ENCODE assay signal across 1 cellular context in the genomic region with DNA sequence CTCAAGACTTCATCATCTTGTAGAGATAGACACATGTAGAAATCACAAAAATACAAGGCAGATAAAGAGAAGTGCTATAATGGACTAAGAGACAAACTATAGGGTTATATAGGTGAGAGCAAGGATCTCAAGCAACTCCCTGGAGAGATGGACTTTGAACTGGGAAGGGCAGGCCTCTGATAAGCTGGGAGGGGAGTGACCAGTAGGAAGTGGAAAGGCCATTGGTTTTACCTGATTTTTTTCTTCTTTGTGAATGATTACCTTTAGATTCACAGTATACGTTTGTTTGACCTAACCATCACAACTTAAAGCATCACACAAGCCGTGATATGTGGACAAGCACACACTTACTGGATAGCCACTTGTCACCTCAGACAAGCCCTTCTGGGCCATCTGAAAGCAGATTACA.
TF ChIP-seq lines count a peak whose summit lies in the region.

No MANE protein-coding gene starts in this region.

TF ChIP-seq in HepG2, 621 proteins besides CTCF, POLR2A, EP300 and RAD21 (continued from another document and continues in another):
- TF ChIP-seq, protein P1, sequence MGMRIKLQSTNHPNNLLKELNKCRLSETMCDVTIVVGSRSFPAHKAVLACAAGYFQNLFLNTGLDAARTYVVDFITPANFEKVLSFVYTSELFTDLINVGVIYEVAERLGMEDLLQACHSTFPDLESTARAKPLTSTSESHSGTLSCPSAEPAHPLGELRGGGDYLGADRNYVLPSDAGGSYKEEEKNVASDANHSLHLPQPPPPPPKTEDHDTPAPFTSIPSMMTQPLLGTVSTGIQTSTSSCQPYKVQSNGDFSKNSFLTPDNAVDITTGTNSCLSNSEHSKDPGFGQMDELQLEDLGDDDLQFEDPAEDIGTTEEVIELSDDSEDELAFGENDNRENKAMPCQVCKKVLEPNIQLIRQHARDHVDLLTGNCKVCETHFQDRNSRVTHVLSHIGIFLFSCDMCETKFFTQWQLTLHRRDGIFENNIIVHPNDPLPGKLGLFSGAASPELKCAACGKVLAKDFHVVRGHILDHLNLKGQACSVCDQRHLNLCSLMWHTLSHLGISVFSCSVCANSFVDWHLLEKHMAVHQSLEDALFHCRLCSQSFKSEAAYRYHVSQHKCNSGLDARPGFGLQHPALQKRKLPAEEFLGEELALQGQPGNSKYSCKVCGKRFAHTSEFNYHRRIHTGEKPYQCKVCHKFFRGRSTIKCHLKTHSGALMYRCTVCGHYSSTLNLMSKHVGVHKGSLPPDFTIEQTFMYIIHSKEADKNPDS (CRISPR knock-in tag; IDR thresholded peaks at IDR 0.05): no peak
- TF ChIP-seq, protein P2, sequence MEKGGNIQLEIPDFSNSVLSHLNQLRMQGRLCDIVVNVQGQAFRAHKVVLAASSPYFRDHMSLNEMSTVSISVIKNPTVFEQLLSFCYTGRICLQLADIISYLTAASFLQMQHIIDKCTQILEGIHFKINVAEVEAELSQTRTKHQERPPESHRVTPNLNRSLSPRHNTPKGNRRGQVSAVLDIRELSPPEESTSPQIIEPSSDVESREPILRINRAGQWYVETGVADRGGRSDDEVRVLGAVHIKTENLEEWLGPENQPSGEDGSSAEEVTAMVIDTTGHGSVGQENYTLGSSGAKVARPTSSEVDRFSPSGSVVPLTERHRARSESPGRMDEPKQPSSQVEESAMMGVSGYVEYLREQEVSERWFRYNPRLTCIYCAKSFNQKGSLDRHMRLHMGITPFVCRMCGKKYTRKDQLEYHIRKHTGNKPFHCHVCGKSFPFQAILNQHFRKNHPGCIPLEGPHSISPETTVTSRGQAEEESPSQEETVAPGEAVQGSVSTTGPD (CRISPR knock-in tag; IDR thresholded peaks at IDR 0.05): no peak
- no peak for TF ChIP-seq NFE2L1 (CRISPR knock-in tag; IDR thresholded peaks at IDR 0.05; ENCODE audit: borderline replicate concordance)
- TF ChIP-seq, protein P3, sequence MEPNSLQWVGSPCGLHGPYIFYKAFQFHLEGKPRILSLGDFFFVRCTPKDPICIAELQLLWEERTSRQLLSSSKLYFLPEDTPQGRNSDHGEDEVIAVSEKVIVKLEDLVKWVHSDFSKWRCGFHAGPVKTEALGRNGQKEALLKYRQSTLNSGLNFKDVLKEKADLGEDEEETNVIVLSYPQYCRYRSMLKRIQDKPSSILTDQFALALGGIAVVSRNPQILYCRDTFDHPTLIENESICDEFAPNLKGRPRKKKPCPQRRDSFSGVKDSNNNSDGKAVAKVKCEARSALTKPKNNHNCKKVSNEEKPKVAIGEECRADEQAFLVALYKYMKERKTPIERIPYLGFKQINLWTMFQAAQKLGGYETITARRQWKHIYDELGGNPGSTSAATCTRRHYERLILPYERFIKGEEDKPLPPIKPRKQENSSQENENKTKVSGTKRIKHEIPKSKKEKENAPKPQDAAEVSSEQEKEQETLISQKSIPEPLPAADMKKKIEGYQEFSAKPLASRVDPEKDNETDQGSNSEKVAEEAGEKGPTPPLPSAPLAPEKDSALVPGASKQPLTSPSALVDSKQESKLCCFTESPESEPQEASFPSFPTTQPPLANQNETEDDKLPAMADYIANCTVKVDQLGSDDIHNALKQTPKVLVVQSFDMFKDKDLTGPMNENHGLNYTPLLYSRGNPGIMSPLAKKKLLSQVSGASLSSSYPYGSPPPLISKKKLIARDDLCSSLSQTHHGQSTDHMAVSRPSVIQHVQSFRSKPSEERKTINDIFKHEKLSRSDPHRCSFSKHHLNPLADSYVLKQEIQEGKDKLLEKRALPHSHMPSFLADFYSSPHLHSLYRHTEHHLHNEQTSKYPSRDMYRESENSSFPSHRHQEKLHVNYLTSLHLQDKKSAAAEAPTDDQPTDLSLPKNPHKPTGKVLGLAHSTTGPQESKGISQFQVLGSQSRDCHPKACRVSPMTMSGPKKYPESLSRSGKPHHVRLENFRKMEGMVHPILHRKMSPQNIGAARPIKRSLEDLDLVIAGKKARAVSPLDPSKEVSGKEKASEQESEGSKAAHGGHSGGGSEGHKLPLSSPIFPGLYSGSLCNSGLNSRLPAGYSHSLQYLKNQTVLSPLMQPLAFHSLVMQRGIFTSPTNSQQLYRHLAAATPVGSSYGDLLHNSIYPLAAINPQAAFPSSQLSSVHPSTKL (CRISPR knock-in tag; IDR thresholded peaks at IDR 0.05): peak; percentile 37
- TF ChIP-seq RAD51 (IDR thresholded peaks at IDR 0.05; ENCODE audit: borderline replicate concordance): no peak
- TF ChIP-seq IKZF4 (CRISPR knock-in tag; IDR thresholded peaks at IDR 0.05; ENCODE audit: borderline replicate concordance, low read depth, not compliant biosample characterization): no peak
- TF ChIP-seq RFX1 (IDR thresholded peaks at IDR 0.05): no peak
- no peak for TF ChIP-seq ZSCAN12 (CRISPR knock-in tag; IDR thresholded peaks at IDR 0.05)
- TF ChIP-seq, protein P4, sequence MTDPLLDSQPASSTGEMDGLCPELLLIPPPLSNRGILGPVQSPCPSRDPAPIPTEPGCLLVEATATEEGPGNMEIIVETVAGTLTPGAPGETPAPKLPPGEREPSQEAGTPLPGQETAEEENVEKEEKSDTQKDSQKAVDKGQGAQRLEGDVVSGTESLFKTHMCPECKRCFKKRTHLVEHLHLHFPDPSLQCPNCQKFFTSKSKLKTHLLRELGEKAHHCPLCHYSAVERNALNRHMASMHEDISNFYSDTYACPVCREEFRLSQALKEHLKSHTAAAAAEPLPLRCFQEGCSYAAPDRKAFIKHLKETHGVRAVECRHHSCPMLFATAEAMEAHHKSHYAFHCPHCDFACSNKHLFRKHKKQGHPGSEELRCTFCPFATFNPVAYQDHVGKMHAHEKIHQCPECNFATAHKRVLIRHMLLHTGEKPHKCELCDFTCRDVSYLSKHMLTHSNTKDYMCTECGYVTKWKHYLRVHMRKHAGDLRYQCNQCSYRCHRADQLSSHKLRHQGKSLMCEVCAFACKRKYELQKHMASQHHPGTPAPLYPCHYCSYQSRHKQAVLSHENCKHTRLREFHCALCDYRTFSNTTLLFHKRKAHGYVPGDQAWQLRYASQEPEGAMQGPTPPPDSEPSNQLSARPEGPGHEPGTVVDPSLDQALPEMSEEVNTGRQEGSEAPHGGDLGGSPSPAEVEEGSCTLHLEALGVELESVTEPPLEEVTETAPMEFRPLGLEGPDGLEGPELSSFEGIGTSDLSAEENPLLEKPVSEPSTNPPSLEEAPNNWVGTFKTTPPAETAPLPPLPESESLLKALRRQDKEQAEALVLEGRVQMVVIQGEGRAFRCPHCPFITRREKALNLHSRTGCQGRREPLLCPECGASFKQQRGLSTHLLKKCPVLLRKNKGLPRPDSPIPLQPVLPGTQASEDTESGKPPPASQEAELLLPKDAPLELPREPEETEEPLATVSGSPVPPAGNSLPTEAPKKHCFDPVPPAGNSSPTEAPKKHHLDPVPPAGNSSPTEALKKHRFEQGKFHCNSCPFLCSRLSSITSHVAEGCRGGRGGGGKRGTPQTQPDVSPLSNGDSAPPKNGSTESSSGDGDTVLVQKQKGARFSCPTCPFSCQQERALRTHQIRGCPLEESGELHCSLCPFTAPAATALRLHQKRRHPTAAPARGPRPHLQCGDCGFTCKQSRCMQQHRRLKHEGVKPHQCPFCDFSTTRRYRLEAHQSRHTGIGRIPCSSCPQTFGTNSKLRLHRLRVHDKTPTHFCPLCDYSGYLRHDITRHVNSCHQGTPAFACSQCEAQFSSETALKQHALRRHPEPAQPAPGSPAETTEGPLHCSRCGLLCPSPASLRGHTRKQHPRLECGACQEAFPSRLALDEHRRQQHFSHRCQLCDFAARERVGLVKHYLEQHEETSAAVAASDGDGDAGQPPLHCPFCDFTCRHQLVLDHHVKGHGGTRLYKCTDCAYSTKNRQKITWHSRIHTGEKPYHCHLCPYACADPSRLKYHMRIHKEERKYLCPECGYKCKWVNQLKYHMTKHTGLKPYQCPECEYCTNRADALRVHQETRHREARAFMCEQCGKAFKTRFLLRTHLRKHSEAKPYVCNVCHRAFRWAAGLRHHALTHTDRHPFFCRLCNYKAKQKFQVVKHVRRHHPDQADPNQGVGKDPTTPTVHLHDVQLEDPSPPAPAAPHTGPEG (CRISPR knock-in tag; IDR thresholded peaks at IDR 0.05): no peak
- TF ChIP-seq SAFB2 (CRISPR knock-in tag; IDR thresholded peaks at IDR 0.05; ENCODE audit: borderline replicate concordance, low read depth): no peak
- no peak for TF ChIP-seq MAF1 (CRISPR knock-in tag; IDR thresholded peaks at IDR 0.05; ENCODE audit: borderline replicate concordance)
- 0 out of 2 replicates have a peak, but pooled peaks have one; percentile 41 for TF ChIP-seq PPARG (CRISPR knock-in tag; conservative IDR thresholded peaks at IDR 0.05)
- TF ChIP-seq XBP1 (CRISPR knock-in tag; IDR thresholded peaks at IDR 0.05): no peak
- TF ChIP-seq, protein P5, sequence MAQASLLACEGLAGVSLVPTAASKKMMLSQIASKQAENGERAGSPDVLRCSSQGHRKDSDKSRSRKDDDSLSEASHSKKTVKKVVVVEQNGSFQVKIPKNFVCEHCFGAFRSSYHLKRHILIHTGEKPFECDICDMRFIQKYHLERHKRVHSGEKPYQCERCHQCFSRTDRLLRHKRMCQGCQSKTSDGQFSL (CRISPR knock-in tag; IDR thresholded peaks at IDR 0.05): no peak
- TF ChIP-seq ZNF33A (CRISPR knock-in tag; IDR thresholded peaks at IDR 0.05; ENCODE audit: borderline replicate concordance): no peak
- TF ChIP-seq NCOR1 (IDR thresholded peaks at IDR 0.05; ENCODE audit: borderline replicate concordance, low read length): no peak; the same call in 1 of the 2 replicates
- TF ChIP-seq, protein P6, sequence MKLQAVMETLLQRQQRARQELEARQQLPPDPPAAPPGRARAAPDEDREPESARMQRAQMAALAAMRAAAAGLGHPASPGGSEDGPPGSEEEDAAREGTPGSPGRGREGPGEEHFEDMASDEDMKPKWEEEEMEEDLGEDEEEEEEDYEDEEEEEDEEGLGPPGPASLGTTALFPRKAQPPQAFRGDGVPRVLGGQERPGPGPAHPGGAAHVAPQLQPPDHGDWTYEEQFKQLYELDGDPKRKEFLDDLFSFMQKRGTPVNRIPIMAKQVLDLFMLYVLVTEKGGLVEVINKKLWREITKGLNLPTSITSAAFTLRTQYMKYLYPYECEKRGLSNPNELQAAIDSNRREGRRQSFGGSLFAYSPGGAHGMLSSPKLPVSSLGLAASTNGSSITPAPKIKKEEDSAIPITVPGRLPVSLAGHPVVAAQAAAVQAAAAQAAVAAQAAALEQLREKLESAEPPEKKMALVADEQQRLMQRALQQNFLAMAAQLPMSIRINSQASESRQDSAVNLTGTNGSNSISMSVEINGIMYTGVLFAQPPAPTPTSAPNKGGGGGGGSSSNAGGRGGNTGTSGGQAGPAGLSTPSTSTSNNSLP (IDR thresholded peaks at IDR 0.05; ENCODE audit: low read depth, low read length): peak; percentile 23; the same call in 1 of the 2 replicates
- no peak for TF ChIP-seq SCMH1 (CRISPR knock-in tag; IDR thresholded peaks at IDR 0.05; ENCODE audit: borderline replicate concordance)
- TF ChIP-seq ZNF891 (CRISPR knock-in tag; IDR thresholded peaks at IDR 0.05): no peak
- TF ChIP-seq, protein P7, sequence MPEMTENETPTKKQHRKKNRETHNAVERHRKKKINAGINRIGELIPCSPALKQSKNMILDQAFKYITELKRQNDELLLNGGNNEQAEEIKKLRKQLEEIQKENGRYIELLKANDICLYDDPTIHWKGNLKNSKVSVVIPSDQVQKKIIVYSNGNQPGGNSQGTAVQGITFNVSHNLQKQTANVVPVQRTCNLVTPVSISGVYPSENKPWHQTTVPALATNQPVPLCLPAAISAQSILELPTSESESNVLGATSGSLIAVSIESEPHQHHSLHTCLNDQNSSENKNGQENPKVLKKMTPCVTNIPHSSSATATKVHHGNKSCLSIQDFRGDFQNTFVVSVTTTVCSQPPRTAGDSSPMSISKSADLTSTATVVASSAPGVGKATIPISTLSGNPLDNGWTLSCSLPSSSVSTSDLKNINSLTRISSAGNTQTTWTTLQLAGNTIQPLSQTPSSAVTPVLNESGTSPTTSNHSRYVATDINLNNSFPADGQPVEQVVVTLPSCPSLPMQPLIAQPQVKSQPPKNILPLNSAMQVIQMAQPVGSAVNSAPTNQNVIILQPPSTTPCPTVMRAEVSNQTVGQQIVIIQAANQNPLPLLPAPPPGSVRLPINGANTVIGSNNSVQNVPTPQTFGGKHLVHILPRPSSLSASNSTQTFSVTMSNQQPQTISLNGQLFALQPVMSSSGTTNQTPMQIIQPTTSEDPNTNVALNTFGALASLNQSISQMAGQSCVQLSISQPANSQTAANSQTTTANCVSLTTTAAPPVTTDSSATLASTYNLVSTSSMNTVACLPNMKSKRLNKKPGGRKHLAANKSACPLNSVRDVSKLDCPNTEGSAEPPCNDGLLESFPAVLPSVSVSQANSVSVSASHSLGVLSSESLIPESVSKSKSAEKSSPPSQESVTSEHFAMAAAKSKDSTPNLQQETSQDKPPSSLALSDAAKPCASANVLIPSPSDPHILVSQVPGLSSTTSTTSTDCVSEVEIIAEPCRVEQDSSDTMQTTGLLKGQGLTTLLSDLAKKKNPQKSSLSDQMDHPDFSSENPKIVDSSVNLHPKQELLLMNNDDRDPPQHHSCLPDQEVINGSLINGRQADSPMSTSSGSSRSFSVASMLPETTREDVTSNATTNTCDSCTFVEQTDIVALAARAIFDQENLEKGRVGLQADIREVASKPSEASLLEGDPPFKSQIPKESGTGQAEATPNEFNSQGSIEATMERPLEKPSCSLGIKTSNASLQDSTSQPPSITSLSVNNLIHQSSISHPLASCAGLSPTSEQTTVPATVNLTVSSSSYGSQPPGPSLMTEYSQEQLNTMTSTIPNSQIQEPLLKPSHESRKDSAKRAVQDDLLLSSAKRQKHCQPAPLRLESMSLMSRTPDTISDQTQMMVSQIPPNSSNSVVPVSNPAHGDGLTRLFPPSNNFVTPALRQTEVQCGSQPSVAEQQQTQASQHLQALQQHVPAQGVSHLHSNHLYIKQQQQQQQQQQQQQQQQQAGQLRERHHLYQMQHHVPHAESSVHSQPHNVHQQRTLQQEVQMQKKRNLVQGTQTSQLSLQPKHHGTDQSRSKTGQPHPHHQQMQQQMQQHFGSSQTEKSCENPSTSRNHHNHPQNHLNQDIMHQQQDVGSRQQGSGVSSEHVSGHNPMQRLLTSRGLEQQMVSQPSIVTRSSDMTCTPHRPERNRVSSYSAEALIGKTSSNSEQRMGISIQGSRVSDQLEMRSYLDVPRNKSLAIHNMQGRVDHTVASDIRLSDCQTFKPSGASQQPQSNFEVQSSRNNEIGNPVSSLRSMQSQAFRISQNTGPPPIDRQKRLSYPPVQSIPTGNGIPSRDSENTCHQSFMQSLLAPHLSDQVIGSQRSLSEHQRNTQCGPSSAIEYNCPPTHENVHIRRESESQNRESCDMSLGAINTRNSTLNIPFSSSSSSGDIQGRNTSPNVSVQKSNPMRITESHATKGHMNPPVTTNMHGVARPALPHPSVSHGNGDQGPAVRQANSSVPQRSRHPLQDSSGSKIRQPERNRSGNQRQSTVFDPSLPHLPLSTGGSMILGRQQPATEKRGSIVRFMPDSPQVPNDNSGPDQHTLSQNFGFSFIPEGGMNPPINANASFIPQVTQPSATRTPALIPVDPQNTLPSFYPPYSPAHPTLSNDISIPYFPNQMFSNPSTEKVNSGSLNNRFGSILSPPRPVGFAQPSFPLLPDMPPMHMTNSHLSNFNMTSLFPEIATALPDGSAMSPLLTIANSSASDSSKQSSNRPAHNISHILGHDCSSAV (CRISPR knock-in tag; IDR thresholded peaks at IDR 0.05; ENCODE audit: borderline replicate concordance): no peak
- TF ChIP-seq ZNF557 (CRISPR knock-in tag; IDR thresholded peaks at IDR 0.05): no peak
- TF ChIP-seq, protein P8, sequence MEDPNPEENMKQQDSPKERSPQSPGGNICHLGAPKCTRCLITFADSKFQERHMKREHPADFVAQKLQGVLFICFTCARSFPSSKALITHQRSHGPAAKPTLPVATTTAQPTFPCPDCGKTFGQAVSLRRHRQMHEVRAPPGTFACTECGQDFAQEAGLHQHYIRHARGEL (CRISPR knock-in tag; IDR thresholded peaks at IDR 0.05): no peak
- TF ChIP-seq, protein P9, sequence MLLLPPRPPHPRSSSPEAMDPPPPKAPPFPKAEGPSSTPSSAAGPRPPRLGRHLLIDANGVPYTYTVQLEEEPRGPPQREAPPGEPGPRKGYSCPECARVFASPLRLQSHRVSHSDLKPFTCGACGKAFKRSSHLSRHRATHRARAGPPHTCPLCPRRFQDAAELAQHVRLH (CRISPR knock-in tag; IDR thresholded peaks at IDR 0.05; ENCODE audit: borderline replicate concordance, low read depth): no peak
- no peak for TF ChIP-seq HNRNPL (IDR thresholded peaks at IDR 0.05; ENCODE audit: low read depth, low read length)
- no peak for TF ChIP-seq SOX5 (CRISPR knock-in tag; IDR thresholded peaks at IDR 0.05; ENCODE audit: borderline replicate concordance)
- TF ChIP-seq ZSCAN9 (CRISPR knock-in tag; IDR thresholded peaks at IDR 0.05; ENCODE audit: borderline replicate concordance): no peak
- TF ChIP-seq SMYD3 (CRISPR knock-in tag; IDR thresholded peaks at IDR 0.05): no peak
